ENCODE assay signal across 1 cellular context in the genomic region with DNA sequence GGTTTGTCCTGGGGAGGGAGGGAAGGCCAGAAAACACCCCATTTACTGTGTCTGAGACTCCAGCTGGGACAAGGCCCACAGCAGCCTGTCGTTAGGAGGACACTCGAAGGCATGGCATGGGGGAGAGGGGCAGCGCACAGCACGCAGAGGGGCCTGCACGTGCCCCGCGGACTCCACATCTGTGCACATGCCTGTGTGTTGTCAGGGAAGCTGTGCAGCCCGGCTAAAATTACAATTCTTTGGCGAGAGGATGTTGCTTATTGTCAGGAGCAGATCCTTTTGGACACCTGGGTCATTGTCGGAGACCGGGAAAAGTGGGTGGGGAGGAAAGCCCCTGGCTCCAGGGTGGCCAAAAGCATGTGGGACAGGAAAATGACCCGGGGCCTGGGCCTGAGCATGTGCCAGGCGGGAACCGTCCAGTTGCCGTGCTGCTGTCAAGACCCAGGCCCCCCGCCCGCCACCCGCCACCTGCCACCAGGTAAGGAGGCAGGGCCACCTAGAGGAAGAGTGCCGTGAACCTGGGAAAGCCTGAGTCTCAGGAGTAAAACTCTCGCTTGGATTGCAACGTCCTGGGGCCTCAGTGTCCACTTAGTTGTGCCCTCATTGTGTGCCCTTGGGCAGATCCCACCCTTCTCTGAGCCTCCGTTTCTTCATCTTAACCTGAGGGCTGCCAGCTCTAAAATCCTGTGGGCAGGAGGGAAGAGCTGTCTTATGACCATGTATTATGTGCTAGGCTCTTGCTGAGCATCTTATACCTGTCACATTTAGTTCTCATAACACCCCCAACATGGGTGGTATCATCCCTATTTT.
TF ChIP-seq lines count a peak whose summit lies in the region.

No MANE protein-coding gene starts in this region.

TF ChIP-seq in WTC11, 78 proteins besides CTCF, POLR2A, EP300 and RAD21 (continued from another document):
- no peak for TF ChIP-seq ZBTB43 (CRISPR knock-in tag; IDR thresholded peaks at IDR 0.05)
- TF ChIP-seq TP53 (CRISPR knock-in tag; IDR thresholded peaks at IDR 0.05) = no peak
- TF ChIP-seq, protein P1, sequence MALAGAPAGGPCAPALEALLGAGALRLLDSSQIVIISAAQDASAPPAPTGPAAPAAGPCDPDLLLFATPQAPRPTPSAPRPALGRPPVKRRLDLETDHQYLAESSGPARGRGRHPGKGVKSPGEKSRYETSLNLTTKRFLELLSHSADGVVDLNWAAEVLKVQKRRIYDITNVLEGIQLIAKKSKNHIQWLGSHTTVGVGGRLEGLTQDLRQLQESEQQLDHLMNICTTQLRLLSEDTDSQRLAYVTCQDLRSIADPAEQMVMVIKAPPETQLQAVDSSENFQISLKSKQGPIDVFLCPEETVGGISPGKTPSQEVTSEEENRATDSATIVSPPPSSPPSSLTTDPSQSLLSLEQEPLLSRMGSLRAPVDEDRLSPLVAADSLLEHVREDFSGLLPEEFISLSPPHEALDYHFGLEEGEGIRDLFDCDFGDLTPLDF (CRISPR knock-in tag; IDR thresholded peaks at IDR 0.05) = no peak
- TF ChIP-seq ZNF232 (CRISPR knock-in tag; IDR thresholded peaks at IDR 0.05) = no peak
- no peak for TF ChIP-seq NR1H2 (CRISPR knock-in tag; IDR thresholded peaks at IDR 0.05)
- TF ChIP-seq ESRRA (CRISPR knock-in tag; IDR thresholded peaks at IDR 0.05; ENCODE audit: borderline replicate concordance) = no peak
